ENCODE assay signal across 18 cellular contexts in genomic region chr5:116343961-116344360, GRCh38.
A peak's percentile ranks its signal among the peaks of the same experiment; 100 is the strongest.
DNase-seq lines count a peak whose midpoint lies in the region; ATAC-seq, FAIRE-seq and TF ChIP-seq lines count a peak whose summit lies in the region.
"Had no signal": no experiment of that assay in that cellular context is flagged by ENCODE, and none has a peak within 500 bp of the region (broad histone marks: within the 10 kb centered on the region; RNA-seq: fewer than 3 reads in every experiment).

No MANE protein-coding gene starts in this region.

- H3K27ac ChIP-seq in BLaER1 treated with 17β-estradiol and CSF1 and Interleukin-3, amounts not matched to agents 10 nM and 100 nM, result no peak overlapping the region
- no peak overlapping the region for H3K27ac ChIP-seq in H1 (ENCODE audit: low read depth, low read length)
- H3K27ac ChIP-seq in tibial nerve, result no peak overlapping the region
- H3K27ac ChIP-seq: right lobe of liver, transverse colon had no signal

- H2BK120ac ChIP-seq in H1 (replicated peaks; ENCODE audit: low read depth, low read length), result no peak overlapping the region

- no peak overlapping the region for H4K5ac ChIP-seq in H1 (ENCODE audit: insufficient read length, low read depth, low read length)

- peak overlapping the region; percentile 52; the same call in 1 of the 2 replicates for H2AFZ ChIP-seq in H1 (ENCODE audit: low read length)

- no peak overlapping the region for H3K23ac ChIP-seq in H1 (ENCODE audit: insufficient read length)

- H2BK12ac ChIP-seq in H1 (ENCODE audit: low read depth, low read length), result no peak overlapping the region

- ATAC-seq in GM18868 (IDR thresholded peaks at IDR 0.05; ENCODE audit: unreplicated experiment) (no peak), GM21515 (IDR thresholded peaks at IDR 0.05; ENCODE audit: unreplicated experiment) (no peak)
- ATAC-seq: activated CD8-positive, alpha-beta T cell treated with anti-CD3 and anti-CD28 coated beads for 36 hours; stimulated activated naive CD8-positive, alpha-beta T cell treated with anti-CD3 and anti-CD28 coated beads, Interleukin-15, Interleukin-2, amounts not matched to agents 100 U/mL and 50 U/mL, for 24 hours had no signal

- peaks cover 15 to 18% (median 16%) of the 10 kb centered on the region in 11 experiments for H3K9me3 ChIP-seq in BLaER1 treated with 17β-estradiol and CSF1 and Interleukin-3, amounts not matched to agents 10 nM and 100 nM (replicated peaks in 1 of 11)
- peaks cover 2 to 5% of the 10 kb centered on the region in 2 experiments; a peak in 1 of 4 replicates for H3K9me3 ChIP-seq in H1 (ENCODE audit: insufficient read depth in 2 of 2, low read depth in 1 of 2, low read length in 1 of 2)
- peaks cover 0 to 25% (median 0%) of the 10 kb centered on the region in 4 donors for H3K9me3 ChIP-seq in tibial nerve
- H3K9me3 ChIP-seq: right lobe of liver had no signal

- peak; percentile 78 for FAIRE-seq in H1 (lab: Jason Lieb, UNC)
- FAIRE-seq: astrocyte had no signal

- no peaks in the 10 kb centered on the region for H3K79me1 ChIP-seq in H1 (ENCODE audit: low read depth, low read length)

- TF ChIP-seq EP300 in H1 (IDR thresholded peaks at IDR 0.05; ENCODE audit: borderline replicate concordance in 1 of 2, low read depth in 2 of 2, low read length in 2 of 2), result no peak
- no peak for TF ChIP-seq EP300 in tibial nerve (IDR thresholded peaks at IDR 0.05)

- H3K56ac ChIP-seq in H1 (replicated peaks; ENCODE audit: insufficient read length, low read depth, low read length), result no peak overlapping the region

- DNase-seq in KBM-7 (peak; percentile 58), H1 (ENCODE audit: low read depth in 1 of 2, low spot score in 2 of 2) (peak; percentile 57 to 67), left kidney (ENCODE audit: low read depth, low spot score) (peak; percentile 16), cerebellar nuclear complex (lab: John Stamatoyannopoulos, UW) (no peak), tibial nerve (ENCODE audit: low spot score in 2 of 2) (no peak)
- DNase-seq: activated CD8-positive, alpha-beta T cell treated with anti-CD3 and anti-CD28 coated beads for 36 hours; activated T-cell treated with anti-CD3 and anti-CD28 coated beads, Interleukin-2, amount 50 U/mL, for 48 hours; Calu3; NCI-H1048; NCI-H510A; right lobe of liver; SHP77 treated with DMSO at 0.1 percent for 48 hours; stimulated activated naive CD8-positive, alpha-beta T cell treated with anti-CD3 and anti-CD28 coated beads, Interleukin-15, Interleukin-2, amounts not matched to agents 100 U/mL and 50 U/mL, for 24 hours; transverse colon had no signal

- no peak overlapping the region for H3K4me3 ChIP-seq in BLaER1 treated with 17β-estradiol and CSF1 and Interleukin-3, amounts not matched to agents 10 nM and 100 nM
- H3K4me3 ChIP-seq in H1 (ENCODE audit: extremely low read depth in 1 of 4, insufficient read depth in 2 of 4, low read depth in 3 of 4, low read length in 4 of 4) (no peak overlapping the region), tibial nerve (no peak overlapping the region)
- H3K4me3 ChIP-seq: right lobe of liver, transverse colon had no signal

- POLR2A ChIA-PET in H1 (lab: Charles Lee; ENCODE audit: partially characterized antibody), result no interaction called here

- no peak overlapping the region for H4K8ac ChIP-seq in H1 (ENCODE audit: extremely low read depth, insufficient read depth, low read length)

- CTCF ChIA-PET in H1 (lab: Charles Lee; ENCODE audit: partially characterized antibody), result interaction anchor here (0.7 to 2.1 kb wide), 6 partner anchors 14 to 207 kb away, joined by 3 to 13 read pairs (median 4); no protein-coding TSS in a partner anchor

- H3K79me2 ChIP-seq in H1 (ENCODE audit: control insufficient read depth in 1 of 2, insufficient read depth in 2 of 2, low read length in 2 of 2), result no peaks in the 10 kb centered on the region

- WGBS in H1 (ENCODE audit: extremely low coverage in 1 of 2, insufficient coverage in 1 of 2, insufficient read length in 1 of 2, insufficient replicate concordance in 2 of 2, low coverage in 1 of 2, low lambda C conversion rate in 2 of 2, missing lambda C conversion rate in 1 of 2), 2 experiments, result 54% methylated on average over 4 of the region's 4 CpGs; no CpG with 5 or more reads in 1 of the 2 experiments
- WGBS in tibial nerve, 2 donors, result 48 to 55% methylated on average over 4 of the region's 4 CpGs

- no peak overlapping the region for H2AK5ac ChIP-seq in H1 (ENCODE audit: low read depth, low read length)

- H4K20me1 ChIP-seq in BLaER1 treated with 17β-estradiol and CSF1 and Interleukin-3, amounts not matched to agents 10 nM and 100 nM, result no peaks in the 10 kb centered on the region
- no peaks in the 10 kb centered on the region for H4K20me1 ChIP-seq in H1 (replicated peaks in 1 of 2; ENCODE audit: control insufficient read depth in 1 of 2, insufficient read depth in 2 of 2, low read length in 2 of 2)

- TF ChIP-seq RAD21 in H1 (IDR thresholded peaks at IDR 0.05 in 1 of 2, conservative IDR thresholded peaks at IDR 0.05 in 1 of 2; ENCODE audit: low read depth in 2 of 2, low read length in 2 of 2), result peak; percentile 35 to 54; a peak in 3 of 4 replicates

- H3K23me2 ChIP-seq in H1 (ENCODE audit: low read depth, low read length), result no peaks in the 10 kb centered on the region

- in situ Hi-C loops in KBM-7 (cut with MboI; ENCODE audit: low pct_unique_long_range_greater_than_20kb, low sequenced_read_pairs), result no loop called here

- H2BK20ac ChIP-seq in H1 (ENCODE audit: low read length), result no peak overlapping the region

- TF ChIP-seq CTCF in H1 (IDR thresholded peaks at IDR 0.05; ENCODE audit: control extremely low read depth in 1 of 3, insufficient read depth in 1 of 3, low read depth in 1 of 3, low read length in 3 of 3), result peak in 1 of 3 experiments; percentile 27; a peak in 2 of 4 replicates
- no peak for TF ChIP-seq CTCF in tibial nerve (IDR thresholded peaks at IDR 0.05)

- H3K4me1 ChIP-seq in BLaER1 treated with 17β-estradiol and CSF1 and Interleukin-3, amounts not matched to agents 10 nM and 100 nM, result peaks cover 0 to 11% (median 9%) of the 10 kb centered on the region in 10 experiments; a peak in 16 of 20 replicates
- H3K4me1 ChIP-seq in H1 (replicated peaks in 1 of 4; ENCODE audit: control insufficient read depth in 3 of 4, insufficient read depth in 4 of 4, low read length in 3 of 4), result no peaks in the 10 kb centered on the region; a peak in 1 of 7 replicates
- H3K4me1 ChIP-seq in tibial nerve, result no peaks in the 10 kb centered on the region
- H3K4me1 ChIP-seq: right lobe of liver, transverse colon had no signal

- no peak for TF ChIP-seq POLR2A in H1 (IDR thresholded peaks at IDR 0.05; ENCODE audit: control extremely low read depth in 1 of 2, low read depth in 2 of 2, low read length in 2 of 2)
- no peak for TF ChIP-seq POLR2A in tibial nerve (IDR thresholded peaks at IDR 0.05)

- peak overlapping the region in 8 of 11 experiments; percentile 5 to 52 (median 26); a peak in 10 of 22 replicates for H3K4me2 ChIP-seq in BLaER1 treated with 17β-estradiol and CSF1 and Interleukin-3, amounts not matched to agents 10 nM and 100 nM
- H3K4me2 ChIP-seq in H1 (ENCODE audit: insufficient read depth in 1 of 2, low read depth in 2 of 2, low read length in 2 of 2), result no peak overlapping the region

- no peak overlapping the region for H2BK5ac ChIP-seq in H1 (ENCODE audit: low read depth, low read length)

- no peak overlapping the region for H4K91ac ChIP-seq in H1 (replicated peaks; ENCODE audit: insufficient read length, low read length)

- H3K14ac ChIP-seq in H1 (ENCODE audit: insufficient read length), result no peak overlapping the region

- no peak overlapping the region for H3K18ac ChIP-seq in H1 (ENCODE audit: extremely low read depth, low read length)

- no peak overlapping the region for H3K4ac ChIP-seq in H1 (replicated peaks; ENCODE audit: insufficient read length, low read depth, low read length)

- no peak overlapping the region for H2BK15ac ChIP-seq in H1 (ENCODE audit: low read length)

- no peaks in the 10 kb centered on the region for H3K27me3 ChIP-seq in BLaER1 treated with 17β-estradiol and CSF1 and Interleukin-3, amounts not matched to agents 10 nM and 100 nM
- no peaks in the 10 kb centered on the region for H3K27me3 ChIP-seq in H1 (replicated peaks in 1 of 4; ENCODE audit: control insufficient read depth in 3 of 4, extremely low read depth in 1 of 4, insufficient read depth in 3 of 4, low read length in 3 of 4)
- H3K27me3 ChIP-seq in tibial nerve, result no peaks in the 10 kb centered on the region
- H3K27me3 ChIP-seq: right lobe of liver, transverse colon had no signal

- H3K9ac ChIP-seq in BLaER1 treated with 17β-estradiol and CSF1 and Interleukin-3, amounts not matched to agents 10 nM and 100 nM, result no peak overlapping the region
- H3K9ac ChIP-seq in H1 (replicated peaks in 1 of 4; ENCODE audit: extremely low read depth in 1 of 4, low read depth in 3 of 4, low read length in 3 of 4), result no peak overlapping the region

- peaks cover 0 to 17% (median 8%) of the 10 kb centered on the region in 11 experiments; a peak in 11 of 22 replicates for H3K36me3 ChIP-seq in BLaER1 treated with 17β-estradiol and CSF1 and Interleukin-3, amounts not matched to agents 10 nM and 100 nM
- H3K36me3 ChIP-seq in H1 (ENCODE audit: control insufficient read depth in 2 of 4, insufficient read depth in 4 of 4, low read length in 3 of 4) (no peaks in the 10 kb centered on the region), tibial nerve (peaks cover 0 to 14% (median 0%) of the 10 kb centered on the region in 3 donors)
- H3K36me3 ChIP-seq: right lobe of liver, transverse colon had no signal

TF ChIP-seq in H1, 55 proteins besides CTCF, POLR2A, EP300 and RAD21:
- no peak for TF ChIP-seq KDM1A (IDR thresholded peaks at IDR 0.05; ENCODE audit: borderline replicate concordance, low read length)
- TF ChIP-seq E2F6 (IDR thresholded peaks at IDR 0.05), result no peak
- TF ChIP-seq SP4 (IDR thresholded peaks at IDR 0.05; ENCODE audit: low read length), result no peak
- no peak for TF ChIP-seq KDM5A (IDR thresholded peaks at IDR 0.05; ENCODE audit: low read length)
- no peak for TF ChIP-seq BACH1 (IDR thresholded peaks at IDR 0.05; ENCODE audit: low read length)
- no peak for TF ChIP-seq SIRT6 (IDR thresholded peaks at IDR 0.05; ENCODE audit: low read length)
- no peak for TF ChIP-seq SRF (IDR thresholded peaks at IDR 0.05; ENCODE audit: low read depth, low read length)
- TF ChIP-seq GTF2F1 (IDR thresholded peaks at IDR 0.05; ENCODE audit: borderline replicate concordance, low read depth, low read length), result no peak
- TF ChIP-seq EZH2 (IDR thresholded peaks at IDR 0.05; ENCODE audit: low read depth, low read length, severe bottlenecking), result no peak

Comparison
In these comparisons a context has a peak if more than half of its experiments do, and no peak if none do; other contexts are left out.
1. H3K4me2 ChIP-seq: peak in BLaER1 treated with 17β-estradiol and CSF1 and Interleukin-3, amounts not matched to agents 10 nM and 100 nM (8 of 11); none in H1 (0 of 2).
2. DNase-seq: peak in KBM-7 (single experiment), H1 (2 of 2) and left kidney (single experiment); none in cerebellar nuclear complex (0 of 2) and tibial nerve (0 of 2).